In genomic region chr19:58408152-58409009, GRCh38 we compare ENCODE assay signal across 8 cellular contexts. TPM values are rescaled to one million over a fixed set of nuclear protein-coding genes. Genes with fewer than 3 reads are reported as not detected.
DNase-seq lines count a peak whose midpoint lies in the region; ATAC-seq and TF ChIP-seq lines count a peak whose summit lies in the region.

Gene ZNF584 (plus strand): TSS chr19:58408649. CDS start chr19:58409148, 499 bp downstream.

- H3K27ac Mint-ChIP-seq in activated B cell treated with CpG ODN at 0.5 μM for 24 hours: peak within 1 kb of the TSS; percentile 92

- ATAC-seq in HG03175 (IDR thresholded peaks at IDR 0.05; ENCODE audit: unreplicated experiment): peak; percentile 95
- peak; percentile 95 for ATAC-seq in activated B cell treated with CpG ODN at 0.5 μM for 24 hours (ENCODE audit: low read depth)

- peak; percentile 48 for DNase-seq in AG09309 (ENCODE audit: low read depth)
- DNase-seq in NCI-H2227 treated with DMSO at 0.1 percent for 48 hours (lab: John Stamatoyannopoulos, UW): peak; percentile 100
- peak; percentile 93 for DNase-seq in activated B cell treated with CpG ODN at 0.5 μM for 24 hours
- peak; percentile 93 to 96 for DNase-seq in cardiac fibroblast (ENCODE audit: low read depth in 2 of 2)
- peak; percentile 99 for DNase-seq in iPS-NIHi7 (ENCODE audit: extremely low spot score)
- peak; percentile 79 for DNase-seq in smooth muscle cell (lab: John Stamatoyannopoulos, UW; ENCODE audit: unreplicated experiment)

- peak; percentile 85 for TF ChIP-seq POLR2A in GM18951 (IDR thresholded peaks at IDR 0.05; ENCODE audit: extremely low read depth, insufficient read depth, insufficient read length)

- peaks cover 32% of the 10 kb centered on the region for H3K4me1 Mint-ChIP-seq in activated B cell treated with CpG ODN at 0.5 μM for 24 hours

- POLR2A ChIA-PET in activated B cell treated with CpG ODN at 0.5 μM for 24 hours (lab: Charles Lee): interaction anchor here (0.6 to 2.1 kb wide), 17 partner anchors 22 to 1019 kb away, joined by 3 to 26 read pairs (median 4); partner anchors contain the start of genes CHMP2A, RPS5, TRIM28 and ZBTB45

- no peaks in the 10 kb centered on the region for H3K27me3 Mint-ChIP-seq in activated B cell treated with CpG ODN at 0.5 μM for 24 hours

- H3K36me3 Mint-ChIP-seq in activated B cell treated with CpG ODN at 0.5 μM for 24 hours (ENCODE audit: low read depth): peaks cover 10% of the 10 kb centered on the region

- no peaks in the 10 kb centered on the region for H4K20me1 ChIP-seq in smooth muscle cell (ENCODE audit: low read depth)

- peaks cover 28% of the 10 kb centered on the region for H3K79me2 ChIP-seq in smooth muscle cell (ENCODE audit: low read depth)

- H3K9me3 Mint-ChIP-seq in activated B cell treated with CpG ODN at 0.5 μM for 24 hours: no peaks in the 10 kb centered on the region

- H3K4me3 Mint-ChIP-seq in activated B cell treated with CpG ODN at 0.5 μM for 24 hours: peak within 1 kb of the TSS; percentile 95

- H3K36me3 ChIP-seq in smooth muscle cell (ENCODE audit: low read depth): no peaks in the 10 kb centered on the region

- no peaks in the 10 kb centered on the region for H3F3A ChIP-seq in smooth muscle cell (ENCODE audit: low read depth)

- under 1% methylated on average over 83 of the region's 100 CpGs for WGBS in smooth muscle cell (ENCODE audit: low lambda C conversion rate)

- H3K4me3 ChIP-seq in AG09309 (ENCODE audit: control insufficient read depth, low read depth, low read length) (peak within 1 kb of the TSS; percentile 84), cardiac fibroblast (replicated peaks in 1 of 2; ENCODE audit: low read depth in 2 of 2, low read length in 2 of 2) (peak within 1 kb of the TSS; percentile 96), smooth muscle cell (peak within 1 kb of the TSS; percentile 88)

- no peaks in the 10 kb centered on the region for H3K4me1 ChIP-seq in smooth muscle cell (ENCODE audit: low read depth)

- CTCF ChIA-PET in activated B cell treated with CpG ODN at 0.5 μM for 24 hours (lab: Charles Lee): interaction anchor here (1.2 kb wide), 1 partner anchor 60 kb away, joined by 3 read pairs; no protein-coding TSS in a partner anchor

- H3K27me3 ChIP-seq in smooth muscle cell (ENCODE audit: low read depth): no peaks in the 10 kb centered on the region

- intact Hi-C loops in activated B cell treated with CpG ODN at 0.5 μM for 24 hours (cut with micrococcal nuclease): loop anchor here (1.0 to 10.0 kb wide), 13 partner anchors 21 to 314 kb away; partner anchors contain the start of genes ERVK3-1, MZF1, RPS5 and ZBTB45

- H3K9ac ChIP-seq in smooth muscle cell (ENCODE audit: low read depth): peak within 1 kb of the TSS; percentile 91

- peak within 1 kb of the TSS; percentile 85 for H3K27ac ChIP-seq in smooth muscle cell (ENCODE audit: low read depth)

- H3K9me3 ChIP-seq in smooth muscle cell (replicated peaks; ENCODE audit: low read depth): no peaks in the 10 kb centered on the region

- in situ Hi-C loops in GM18951 (cut with MboI; ENCODE audit: low sequenced_read_pairs, unreplicated experiment): no loop called here

- TF ChIP-seq CTCF in AG09309 (IDR thresholded peaks at IDR 0.05; ENCODE audit: control insufficient read depth, insufficient read depth, low read depth, low read length, missing control alignments): no peak
- no peak for TF ChIP-seq CTCF in activated B cell treated with CpG ODN at 0.5 μM for 24 hours (IDR thresholded peaks at IDR 0.05)
- TF ChIP-seq CTCF in cardiac fibroblast (IDR thresholded peaks at IDR 0.05; ENCODE audit: low read depth, low read length): peak; percentile 4
- no peak for TF ChIP-seq CTCF in smooth muscle cell (IDR thresholded peaks at IDR 0.05; ENCODE audit: borderline replicate concordance, insufficient read depth, poor library complexity, severe bottlenecking)

- peak within 1 kb of the TSS; percentile 96 for H3K4me2 ChIP-seq in smooth muscle cell

- H2AFZ ChIP-seq in smooth muscle cell (ENCODE audit: low read depth): peak within 1 kb of the TSS; percentile 71

RNA-seq across cellular contexts. Expression of gene ZNF584, which starts in this region (rescaled TPM):
- total RNA-seq in activated B cell treated with CpG ODN at 0.5 μM for 24 hours: 8.6 and 9.6 TPM in 2 replicates
- total RNA-seq in smooth muscle cell: 5.0 and 16.9 TPM in 2 replicates
- polyA plus RNA-seq in smooth muscle cell: 9.1 and 12.7 TPM in 2 replicates

Comparison
In these comparisons a context has a peak if more than half of its experiments do, and no peak if none do; other contexts are left out.
1. Peak in every context shown above with its lines: DNase-seq, ATAC-seq, H3K4me3 ChIP-seq and H3K27ac ChIP-seq.
2. DNase-seq: peak in every context shown above with its lines; median percentile 100 in NCI-H2227 treated with DMSO at 0.1 percent for 48 hours; 99 in iPS-NIHi7; 94 in cardiac fibroblast; 93 in activated B cell treated with CpG ODN at 0.5 μM for 24 hours; 79 in smooth muscle cell; 48 in AG09309.